In the genomic region with DNA sequence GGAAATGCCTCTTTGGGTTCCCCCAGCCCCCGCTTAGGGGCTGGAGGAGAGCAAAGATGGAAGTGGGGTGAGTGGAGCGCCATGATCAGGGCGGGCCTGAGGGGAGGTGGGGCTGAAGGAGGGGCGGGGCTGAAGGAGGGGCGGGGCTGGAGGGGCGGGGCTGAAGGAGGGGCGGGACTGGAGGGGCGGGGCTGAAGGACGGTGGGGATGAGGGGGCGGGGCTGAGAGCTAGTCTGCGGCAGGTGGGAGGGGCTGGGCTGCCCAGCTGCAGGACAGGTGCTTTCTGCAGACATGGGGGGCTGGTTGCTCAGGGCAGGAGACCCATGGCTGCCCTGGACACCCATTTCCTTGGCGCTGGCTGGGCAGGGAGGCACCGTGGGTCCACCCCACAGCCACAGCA, we compare ENCODE assay signal across 1 cellular context.
TF ChIP-seq lines count a peak whose summit lies in the region.

No MANE protein-coding gene starts in this region.

TF ChIP-seq in GM12878, 131 proteins besides CTCF, POLR2A, EP300 and RAD21:
- TF ChIP-seq RAD51 (IDR thresholded peaks at IDR 0.05) (no peak), EZH2 (IDR thresholded peaks at IDR 0.05; ENCODE audit: borderline replicate concordance, control insufficient read depth, low read depth, low read length) (no peak), RUNX3 (IDR thresholded peaks at IDR 0.05; ENCODE audit: low read length) (no peak), ZNF622 (IDR thresholded peaks at IDR 0.05) (no peak), YY1 (IDR thresholded peaks at IDR 0.05; ENCODE audit: low read depth, low read length) (peak; percentile 36; the same call in 1 of the 2 replicates), CBFB (IDR thresholded peaks at IDR 0.05; ENCODE audit: low read depth) (no peak), HDAC2 (IDR thresholded peaks at IDR 0.05) (no peak), CREB1 (IDR thresholded peaks at IDR 0.05; ENCODE audit: low read depth) (no peak), CBX5 (IDR thresholded peaks at IDR 0.05; ENCODE audit: low read depth) (no peak), EED (IDR thresholded peaks at IDR 0.05; ENCODE audit: low read depth) (no peak), CHD4 (IDR thresholded peaks at IDR 0.05) (no peak), TCF12 (IDR thresholded peaks at IDR 0.05; ENCODE audit: low read depth, low read length) (0 out of 2 replicates have a peak, but pooled peaks have one; percentile 44), WRNIP1 (IDR thresholded peaks at IDR 0.05; ENCODE audit: borderline replicate concordance, low read depth, low read length) (no peak), SUZ12 (IDR thresholded peaks at IDR 0.05; ENCODE audit: unreplicated experiment) (no peak)
- TF ChIP-seq, protein P1, sequence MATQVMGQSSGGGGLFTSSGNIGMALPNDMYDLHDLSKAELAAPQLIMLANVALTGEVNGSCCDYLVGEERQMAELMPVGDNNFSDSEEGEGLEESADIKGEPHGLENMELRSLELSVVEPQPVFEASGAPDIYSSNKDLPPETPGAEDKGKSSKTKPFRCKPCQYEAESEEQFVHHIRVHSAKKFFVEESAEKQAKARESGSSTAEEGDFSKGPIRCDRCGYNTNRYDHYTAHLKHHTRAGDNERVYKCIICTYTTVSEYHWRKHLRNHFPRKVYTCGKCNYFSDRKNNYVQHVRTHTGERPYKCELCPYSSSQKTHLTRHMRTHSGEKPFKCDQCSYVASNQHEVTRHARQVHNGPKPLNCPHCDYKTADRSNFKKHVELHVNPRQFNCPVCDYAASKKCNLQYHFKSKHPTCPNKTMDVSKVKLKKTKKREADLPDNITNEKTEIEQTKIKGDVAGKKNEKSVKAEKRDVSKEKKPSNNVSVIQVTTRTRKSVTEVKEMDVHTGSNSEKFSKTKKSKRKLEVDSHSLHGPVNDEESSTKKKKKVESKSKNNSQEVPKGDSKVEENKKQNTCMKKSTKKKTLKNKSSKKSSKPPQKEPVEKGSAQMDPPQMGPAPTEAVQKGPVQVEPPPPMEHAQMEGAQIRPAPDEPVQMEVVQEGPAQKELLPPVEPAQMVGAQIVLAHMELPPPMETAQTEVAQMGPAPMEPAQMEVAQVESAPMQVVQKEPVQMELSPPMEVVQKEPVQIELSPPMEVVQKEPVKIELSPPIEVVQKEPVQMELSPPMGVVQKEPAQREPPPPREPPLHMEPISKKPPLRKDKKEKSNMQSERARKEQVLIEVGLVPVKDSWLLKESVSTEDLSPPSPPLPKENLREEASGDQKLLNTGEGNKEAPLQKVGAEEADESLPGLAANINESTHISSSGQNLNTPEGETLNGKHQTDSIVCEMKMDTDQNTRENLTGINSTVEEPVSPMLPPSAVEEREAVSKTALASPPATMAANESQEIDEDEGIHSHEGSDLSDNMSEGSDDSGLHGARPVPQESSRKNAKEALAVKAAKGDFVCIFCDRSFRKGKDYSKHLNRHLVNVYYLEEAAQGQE (IDR thresholded peaks at IDR 0.05; ENCODE audit: low read depth, low read length), result no peak
- TF ChIP-seq, protein P2, sequence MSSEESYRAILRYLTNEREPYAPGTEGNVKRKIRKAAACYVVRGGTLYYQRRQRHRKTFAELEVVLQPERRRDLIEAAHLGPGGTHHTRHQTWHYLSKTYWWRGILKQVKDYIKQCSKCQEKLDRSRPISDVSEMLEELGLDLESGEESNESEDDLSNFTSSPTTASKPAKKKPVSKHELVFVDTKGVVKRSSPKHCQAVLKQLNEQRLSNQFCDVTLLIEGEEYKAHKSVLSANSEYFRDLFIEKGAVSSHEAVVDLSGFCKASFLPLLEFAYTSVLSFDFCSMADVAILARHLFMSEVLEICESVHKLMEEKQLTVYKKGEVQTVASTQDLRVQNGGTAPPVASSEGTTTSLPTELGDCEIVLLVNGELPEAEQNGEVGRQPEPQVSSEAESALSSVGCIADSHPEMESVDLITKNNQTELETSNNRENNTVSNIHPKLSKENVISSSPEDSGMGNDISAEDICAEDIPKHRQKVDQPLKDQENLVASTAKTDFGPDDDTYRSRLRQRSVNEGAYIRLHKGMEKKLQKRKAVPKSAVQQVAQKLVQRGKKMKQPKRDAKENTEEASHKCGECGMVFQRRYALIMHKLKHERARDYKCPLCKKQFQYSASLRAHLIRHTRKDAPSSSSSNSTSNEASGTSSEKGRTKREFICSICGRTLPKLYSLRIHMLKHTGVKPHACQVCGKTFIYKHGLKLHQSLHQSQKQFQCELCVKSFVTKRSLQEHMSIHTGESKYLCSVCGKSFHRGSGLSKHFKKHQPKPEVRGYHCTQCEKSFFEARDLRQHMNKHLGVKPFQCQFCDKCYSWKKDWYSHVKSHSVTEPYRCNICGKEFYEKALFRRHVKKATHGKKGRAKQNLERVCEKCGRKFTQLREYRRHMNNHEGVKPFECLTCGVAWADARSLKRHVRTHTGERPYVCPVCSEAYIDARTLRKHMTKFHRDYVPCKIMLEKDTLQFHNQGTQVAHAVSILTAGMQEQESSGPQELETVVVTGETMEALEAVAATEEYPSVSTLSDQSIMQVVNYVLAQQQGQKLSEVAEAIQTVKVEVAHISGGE (CRISPR knock-in tag; IDR thresholded peaks at IDR 0.05), result no peak
- TF ChIP-seq, protein P3, sequence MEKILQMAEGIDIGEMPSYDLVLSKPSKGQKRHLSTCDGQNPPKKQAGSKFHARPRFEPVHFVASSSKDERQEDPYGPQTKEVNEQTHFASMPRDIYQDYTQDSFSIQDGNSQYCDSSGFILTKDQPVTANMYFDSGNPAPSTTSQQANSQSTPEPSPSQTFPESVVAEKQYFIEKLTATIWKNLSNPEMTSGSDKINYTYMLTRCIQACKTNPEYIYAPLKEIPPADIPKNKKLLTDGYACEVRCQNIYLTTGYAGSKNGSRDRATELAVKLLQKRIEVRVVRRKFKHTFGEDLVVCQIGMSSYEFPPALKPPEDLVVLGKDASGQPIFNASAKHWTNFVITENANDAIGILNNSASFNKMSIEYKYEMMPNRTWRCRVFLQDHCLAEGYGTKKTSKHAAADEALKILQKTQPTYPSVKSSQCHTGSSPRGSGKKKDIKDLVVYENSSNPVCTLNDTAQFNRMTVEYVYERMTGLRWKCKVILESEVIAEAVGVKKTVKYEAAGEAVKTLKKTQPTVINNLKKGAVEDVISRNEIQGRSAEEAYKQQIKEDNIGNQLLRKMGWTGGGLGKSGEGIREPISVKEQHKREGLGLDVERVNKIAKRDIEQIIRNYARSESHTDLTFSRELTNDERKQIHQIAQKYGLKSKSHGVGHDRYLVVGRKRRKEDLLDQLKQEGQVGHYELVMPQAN (conservative IDR thresholded peaks at IDR 0.05), result no peak
